Comparison of ENCODE assay signal across 1 cellular context in the genomic region with DNA sequence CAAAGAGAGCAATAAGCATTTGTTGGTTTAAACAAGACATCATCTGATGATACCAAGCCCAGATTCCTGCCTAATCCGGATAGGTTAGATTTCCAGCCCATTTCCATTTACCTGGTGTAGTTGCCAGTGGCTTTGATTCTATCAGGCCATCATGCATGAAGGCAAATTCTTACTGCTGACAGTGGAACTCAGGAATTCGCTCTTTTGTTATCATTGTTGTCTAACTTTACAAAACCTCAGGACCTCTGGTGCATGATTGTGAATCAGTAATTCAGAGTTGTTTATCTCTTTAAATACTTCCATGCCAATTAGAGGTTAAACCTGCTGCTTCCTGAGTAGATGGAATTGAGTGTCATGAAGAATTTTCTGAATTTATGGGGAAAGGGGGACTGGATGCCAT.
TF ChIP-seq lines count a peak whose summit lies in the region.

No MANE protein-coding gene starts in this region.

TF ChIP-seq in WTC11, 78 proteins besides CTCF, POLR2A, EP300 and RAD21 (continued from another document):
- TF ChIP-seq, protein P1, sequence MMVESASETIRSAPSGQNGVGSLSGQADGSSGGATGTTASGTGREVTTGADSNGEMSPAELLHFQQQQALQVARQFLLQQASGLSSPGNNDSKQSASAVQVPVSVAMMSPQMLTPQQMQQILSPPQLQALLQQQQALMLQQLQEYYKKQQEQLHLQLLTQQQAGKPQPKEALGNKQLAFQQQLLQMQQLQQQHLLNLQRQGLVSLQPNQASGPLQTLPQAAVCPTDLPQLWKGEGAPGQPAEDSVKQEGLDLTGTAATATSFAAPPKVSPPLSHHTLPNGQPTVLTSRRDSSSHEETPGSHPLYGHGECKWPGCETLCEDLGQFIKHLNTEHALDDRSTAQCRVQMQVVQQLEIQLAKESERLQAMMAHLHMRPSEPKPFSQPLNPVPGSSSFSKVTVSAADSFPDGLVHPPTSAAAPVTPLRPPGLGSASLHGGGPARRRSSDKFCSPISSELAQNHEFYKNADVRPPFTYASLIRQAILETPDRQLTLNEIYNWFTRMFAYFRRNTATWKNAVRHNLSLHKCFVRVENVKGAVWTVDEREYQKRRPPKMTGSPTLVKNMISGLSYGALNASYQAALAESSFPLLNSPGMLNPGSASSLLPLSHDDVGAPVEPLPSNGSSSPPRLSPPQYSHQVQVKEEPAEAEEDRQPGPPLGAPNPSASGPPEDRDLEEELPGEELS (CRISPR knock-in tag; IDR thresholded peaks at IDR 0.05) = no peak
